13 cellular contexts compared by ENCODE assay signal in the genomic region with DNA sequence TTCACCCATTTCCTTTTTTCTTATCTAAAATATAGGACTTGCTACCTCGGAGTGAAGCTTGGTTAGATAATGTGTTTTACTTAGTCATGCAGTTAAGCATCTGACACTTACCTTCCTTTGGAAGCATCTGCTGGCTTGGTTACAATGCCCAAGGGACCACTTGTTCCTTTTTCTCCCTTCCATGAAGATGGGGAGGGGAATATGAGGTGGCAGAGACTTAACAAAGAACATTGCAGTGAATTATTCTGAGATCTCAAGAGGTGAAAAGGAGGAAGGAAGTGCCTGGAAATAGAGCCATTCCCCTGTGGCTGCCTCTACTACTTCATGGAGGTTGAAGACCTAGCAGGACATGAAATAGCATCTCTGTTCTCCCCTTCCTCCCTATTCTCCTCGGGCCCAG.
DNase-seq lines count a peak whose midpoint lies in the region; ATAC-seq and TF ChIP-seq lines count a peak whose summit lies in the region.
"Had no signal": no experiment of that assay in that cellular context is flagged by ENCODE, and none has a peak within 500 bp of the region (broad histone marks: within the 10 kb centered on the region; RNA-seq: fewer than 3 reads in every experiment).

No MANE protein-coding gene starts in this region.

- H3K27ac ChIP-seq in left ventricle myocardium inferior (replicated peaks), result peak overlapping the region; percentile 41
- peak overlapping the region; percentile 67 for H3K27ac ChIP-seq in angular gyrus (ENCODE audit: low read depth, low read length)
- H3K27ac ChIP-seq in temporal lobe (ENCODE audit: low read depth, low read length), result peak overlapping the region; percentile 75
- H3K27ac ChIP-seq: prostate gland had no signal

- TF ChIP-seq CTCF in left ventricle myocardium inferior (IDR thresholded peaks at IDR 0.05; ENCODE audit: borderline replicate concordance), result no peak

- intact Hi-C loops in left ventricle myocardium inferior (cut with micrococcal nuclease) (no loop called here), cardiac septum (cut with DNase I) (no loop called here), sciatic nerve (cut with DNase I) (no loop called here)

- peaks cover 16% of the 10 kb centered on the region for H3K36me3 ChIP-seq in left ventricle myocardium inferior
- H3K36me3 ChIP-seq: prostate gland had no signal

- no peaks in the 10 kb centered on the region for H3K27me3 ChIP-seq in left ventricle myocardium inferior (ENCODE audit: low read depth)

- no peak overlapping the region for H3K4me3 ChIP-seq in left ventricle myocardium inferior
- H3K4me3 ChIP-seq: coronary artery, prostate gland had no signal

- peaks cover 22% of the 10 kb centered on the region for H3K4me1 ChIP-seq in left ventricle myocardium inferior
- H3K4me1 ChIP-seq: prostate gland had no signal

- DNase-seq in left ventricle myocardium inferior, result no peak
- no peak for DNase-seq in cardiac septum (ENCODE audit: low spot score)
- DNase-seq in NCI-H187 treated with DMSO at 0.1 percent for 48 hours (lab: John Stamatoyannopoulos, UW), result peak; percentile 88
- no peak for DNase-seq in sciatic nerve (ENCODE audit: low spot score)
- DNase-seq in mesenteric fat pad (ENCODE audit: low spot score), result no peak
- DNase-seq: AML-193, erythroblast had no signal

- ATAC-seq in sciatic nerve (no peak), HG03135 (IDR thresholded peaks at IDR 0.05; ENCODE audit: unreplicated experiment) (no peak)
- ATAC-seq: Panc1 had no signal

- no peaks in the 10 kb centered on the region for H3K9me3 ChIP-seq in left ventricle myocardium inferior (replicated peaks)
- H3K9me3 ChIP-seq: prostate gland had no signal
